In genomic region chrX:137852502-137852901, GRCh38 we compare ENCODE assay signal across 26 cellular contexts.
"Had no signal": no experiment of that assay in that cellular context is flagged by ENCODE, and none has a peak within 500 bp of the region (broad histone marks: within the 10 kb centered on the region; RNA-seq: fewer than 3 reads in every experiment).

No MANE protein-coding gene starts in this region.

- DNase-seq: hypothalamus; kidney glomerular epithelial cell; left cardiac atrium; left lung; mesendoderm; naive B cell; natural killer cell; nephron progenitor cell; nucleus accumbens; pancreas; psoas muscle; right lobe of liver; stimulated activated CD4-positive, alpha-beta T cell treated with anti-CD3 and anti-CD28 coated beads, Interleukin-1b, Interleukin-23, amount 100 ng/mL, for 48 hours; stimulated activated CD4-positive, alpha-beta T cell treated with anti-CD3 and anti-CD28 coated beads, Interleukin-2, amount 100 ng/mL, for 48 hours; stimulated activated CD4-positive, alpha-beta T cell treated with anti-CD3 and anti-CD28 coated beads, Interleukin-4, amount 100 ng/mL, for 4 hours; stimulated activated CD8-positive, alpha-beta memory T cell treated with anti-CD3 and anti-CD28 coated beads, Interleukin-4, amount 100 ng/mL, for 48 hours; stimulated activated naive CD4-positive, alpha-beta T cell treated with Interleukin-2 at 50 U/mL for 16 hours; stimulated activated naive CD8-positive, alpha-beta T cell treated with anti-CD3 and anti-CD28 coated beads, Interleukin-15, amount 100 ng/mL, for 72 hours; substantia nigra; uterus had no signal

- H3K9me3 Mint-ChIP-seq: natural killer cell; stimulated activated naive CD8-positive, alpha-beta T cell treated with anti-CD3 and anti-CD28 coated beads, Interleukin-15, amount 100 ng/mL, for 72 hours; type B pancreatic cell had no signal

- H3K27ac Mint-ChIP-seq: mesothelial cell of epicardium; naive B cell; natural killer cell; nephron progenitor cell; stimulated activated memory B cell treated with anti-CD40 and anti-IgM and Interleukin-4, amounts not matched to agents 10 μg/mL and 1 μg/mL and 100 μg/mL, for 72 hours; stimulated activated naive CD8-positive, alpha-beta T cell treated with anti-CD3 and anti-CD28 coated beads, Interleukin-15, amount 100 ng/mL, for 72 hours; type B pancreatic cell had no signal

- H3K27me3 ChIP-seq: left lung, right lobe of liver, uterus had no signal

- H3K9me3 ChIP-seq: left lung, pancreas, psoas muscle, right lobe of liver, tibial nerve, uterus had no signal

- H3K4me2 ChIP-seq: smooth muscle cell had no signal

- H3K4me3 ChIP-seq: left lung, lung, pancreas, psoas muscle, right lobe of liver, smooth muscle cell, tibial nerve, uterus had no signal

- H3K36me3 Mint-ChIP-seq: mesothelial cell of epicardium; naive B cell; natural killer cell; stimulated activated memory B cell treated with anti-CD40 and anti-IgM and Interleukin-4, amounts not matched to agents 10 μg/mL and 1 μg/mL and 100 μg/mL, for 72 hours; type B pancreatic cell had no signal

- H3K4me1 ChIP-seq: left lung, pancreas, psoas muscle, right lobe of liver, tibial nerve, uterus had no signal

- H3K27me3 Mint-ChIP-seq: naive B cell; stimulated activated memory B cell treated with anti-CD40 and anti-IgM and Interleukin-4, amounts not matched to agents 10 μg/mL and 1 μg/mL and 100 μg/mL, for 72 hours; stimulated activated naive CD8-positive, alpha-beta T cell treated with anti-CD3 and anti-CD28 coated beads, Interleukin-15, amount 100 ng/mL, for 72 hours; type B pancreatic cell had no signal

- H3K36me3 ChIP-seq: left lung, pancreas, right lobe of liver, tibial nerve, uterus had no signal

- H3K4me1 Mint-ChIP-seq: mesothelial cell of epicardium; naive B cell; natural killer cell; stimulated activated memory B cell treated with anti-CD40 and anti-IgM and Interleukin-4, amounts not matched to agents 10 μg/mL and 1 μg/mL and 100 μg/mL, for 72 hours; stimulated activated naive CD8-positive, alpha-beta T cell treated with anti-CD3 and anti-CD28 coated beads, Interleukin-15, amount 100 ng/mL, for 72 hours had no signal

- ATAC-seq: left cardiac atrium; left lung; natural killer cell; pancreas; psoas muscle; right lobe of liver; stimulated activated memory B cell treated with anti-CD40 and anti-IgM and Interleukin-4, amounts not matched to agents 10 μg/mL and 1 μg/mL and 100 μg/mL, for 72 hours; stimulated activated naive CD8-positive, alpha-beta T cell treated with anti-CD3 and anti-CD28 coated beads, Interleukin-15, amount 100 ng/mL, for 72 hours had no signal

- H3K27ac ChIP-seq: left lung, pancreas, psoas muscle, right lobe of liver, tibial nerve, uterus had no signal

- H3K4me3 Mint-ChIP-seq: mesothelial cell of epicardium; naive B cell; natural killer cell; nephron progenitor cell; stimulated activated memory B cell treated with anti-CD40 and anti-IgM and Interleukin-4, amounts not matched to agents 10 μg/mL and 1 μg/mL and 100 μg/mL, for 72 hours; stimulated activated naive CD8-positive, alpha-beta T cell treated with anti-CD3 and anti-CD28 coated beads, Interleukin-15, amount 100 ng/mL, for 72 hours; type B pancreatic cell had no signal
